ENCODE assay signal across 8 cellular contexts in the genomic region with DNA sequence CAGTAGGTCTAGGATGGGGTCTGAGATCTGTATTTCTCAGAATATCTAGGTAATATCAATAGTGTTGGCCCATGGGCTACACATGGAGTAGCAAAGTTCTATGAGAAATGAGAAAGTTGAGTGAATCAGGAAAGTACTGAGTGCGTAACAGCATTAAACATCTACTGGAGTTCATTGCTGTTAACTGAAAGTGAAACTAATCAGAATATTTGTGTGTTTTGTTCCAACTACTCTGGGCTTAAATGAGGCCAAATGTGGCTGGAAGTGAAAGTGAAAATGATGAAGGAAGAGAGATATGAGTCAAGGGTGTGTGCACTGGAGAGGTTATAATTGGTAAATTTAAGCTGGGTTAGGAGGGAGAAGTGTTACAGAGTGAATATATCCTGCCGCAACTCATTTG. TPM values are rescaled to one million over a fixed set of nuclear protein-coding genes. Genes with fewer than 3 reads are reported as not detected.
DNase-seq lines count a peak whose midpoint lies in the region; ATAC-seq and TF ChIP-seq lines count a peak whose summit lies in the region.

No MANE protein-coding gene starts in this region.

- H3K9me3 Mint-ChIP-seq in stimulated activated memory B cell treated with anti-CD40 and anti-IgM and Interleukin-4, amounts not matched to agents 10 μg/mL and 1 μg/mL and 100 μg/mL, for 72 hours, result peaks cover 3% of the 10 kb centered on the region

- WGBS in thyroid gland, 2 donors, result 78 to 85% methylated on average over 2 of the region's 2 CpGs

- H3K27me3 Mint-ChIP-seq in stimulated activated memory B cell treated with anti-CD40 and anti-IgM and Interleukin-4, amounts not matched to agents 10 μg/mL and 1 μg/mL and 100 μg/mL, for 72 hours, result no peaks in the 10 kb centered on the region

- H3K36me3 Mint-ChIP-seq in stimulated activated memory B cell treated with anti-CD40 and anti-IgM and Interleukin-4, amounts not matched to agents 10 μg/mL and 1 μg/mL and 100 μg/mL, for 72 hours, result no peaks in the 10 kb centered on the region

- no peak overlapping the region for H3K27ac ChIP-seq in thyroid gland

- no peak for TF ChIP-seq POLR2A in thyroid gland (IDR thresholded peaks at IDR 0.05)

- no peak overlapping the region for H3K4me3 ChIP-seq in thyroid gland (replicated peaks in 1 of 3)

- no peaks in the 10 kb centered on the region for H3K27me3 ChIP-seq in thyroid gland

- intact Hi-C loops in thyroid gland (cut with DNase I), result no loop called here

- no peak for TF ChIP-seq CTCF in thyroid gland (IDR thresholded peaks at IDR 0.05)

- no peaks in the 10 kb centered on the region for H3K36me3 ChIP-seq in thyroid gland

- no peaks in the 10 kb centered on the region for H3K4me1 Mint-ChIP-seq in stimulated activated memory B cell treated with anti-CD40 and anti-IgM and Interleukin-4, amounts not matched to agents 10 μg/mL and 1 μg/mL and 100 μg/mL, for 72 hours

- H3K4me1 ChIP-seq in thyroid gland, result no peaks in the 10 kb centered on the region

- no peak overlapping the region for H3K4me3 Mint-ChIP-seq in stimulated activated memory B cell treated with anti-CD40 and anti-IgM and Interleukin-4, amounts not matched to agents 10 μg/mL and 1 μg/mL and 100 μg/mL, for 72 hours

- ATAC-seq in HG02852 (IDR thresholded peaks at IDR 0.05; ENCODE audit: unreplicated experiment), result peak; percentile 99
- ATAC-seq in stimulated activated memory B cell treated with anti-CD40 and anti-IgM and Interleukin-4, amounts not matched to agents 10 μg/mL and 1 μg/mL and 100 μg/mL, for 72 hours, result peak; percentile 99

- no peak overlapping the region for H3K27ac Mint-ChIP-seq in stimulated activated memory B cell treated with anti-CD40 and anti-IgM and Interleukin-4, amounts not matched to agents 10 μg/mL and 1 μg/mL and 100 μg/mL, for 72 hours

- peak; percentile 39 for DNase-seq in stimulated activated CD4-positive, alpha-beta T cell treated with anti-CD3 and anti-CD28 coated beads, Interleukin-2, amount 100 ng/mL, for 4 hours (ENCODE audit: low read depth)
- no peak for DNase-seq in stimulated activated CD4-positive, alpha-beta T cell treated with anti-CD3 and anti-CD28 coated beads, Interleukin-12 subunit alpha, Interleukin-12 subunit beta, amount 100 ng/mL, for 4 hours
- peak; percentile 66 to 88 for DNase-seq in NOMO-1 (lab: John Stamatoyannopoulos, UW; ENCODE audit: unreplicated experiment in 2 of 2)
- DNase-seq in dermis microvascular lymphatic vessel endothelial cell (ENCODE audit: low read depth in 2 of 2), result peak; percentile 7 to 43
- DNase-seq in thyroid gland, result no peak
- DNase-seq in NCI-H2171 treated with DMSO at 0.1 percent for 48 hours (lab: John Stamatoyannopoulos, UW), result no peak

- H3K9me3 ChIP-seq in thyroid gland, result no peaks in the 10 kb centered on the region

RNA-seq across cellular contexts. Expression of a gene that starts 46.5 kb away (rescaled TPM):
- 21.1 and 29.6 TPM in 2 replicates for total RNA-seq in dermis microvascular lymphatic vessel endothelial cell
- 100 to 1,000 TPM in 2 of 4 donors, 10 to 100 TPM in 2; 91.4 to 135 (median 108) TPM for total RNA-seq in thyroid gland

Comparison
In these comparisons a context has a peak if more than half of its experiments do, and no peak if none do; other contexts are left out.
1. DNase-seq: peak in stimulated activated CD4-positive, alpha-beta T cell treated with anti-CD3 and anti-CD28 coated beads, Interleukin-2, amount 100 ng/mL, for 4 hours (single experiment), NOMO-1 (2 of 2) and dermis microvascular lymphatic vessel endothelial cell (2 of 2); none in stimulated activated CD4-positive, alpha-beta T cell treated with anti-CD3 and anti-CD28 coated beads, Interleukin-12 subunit alpha, Interleukin-12 subunit beta, amount 100 ng/mL, for 4 hours (single experiment), thyroid gland (0 of 2) and NCI-H2171 treated with DMSO at 0.1 percent for 48 hours (single experiment).